In genomic region chr14:30855345-30856037, GRCh38 we compare ENCODE assay signal across 2 cellular contexts.
TF ChIP-seq lines count a peak whose summit lies in the region.

No MANE protein-coding gene starts in this region.

TF ChIP-seq in K562, 482 proteins besides CTCF, POLR2A, EP300 and RAD21 (continues in another document):
- TF ChIP-seq ZNF318 (IDR thresholded peaks at IDR 0.05; ENCODE audit: borderline replicate concordance in 1 of 2, low read depth in 1 of 2) (no peak), SNAPC5 (CRISPR knock-in tag; IDR thresholded peaks at IDR 0.05) (no peak), PHB (CRISPR knock-in tag; IDR thresholded peaks at IDR 0.05) (no peak), STAG1 (CRISPR knock-in tag; IDR thresholded peaks at IDR 0.05; ENCODE audit: borderline replicate concordance) (no peak), HDAC3 (IDR thresholded peaks at IDR 0.05; ENCODE audit: borderline replicate concordance, partially characterized antibody) (no peak), PREB (CRISPR knock-in tag; IDR thresholded peaks at IDR 0.05) (no peak), ZNF717 (CRISPR knock-in tag; IDR thresholded peaks at IDR 0.05) (no peak), ZNF232 (CRISPR knock-in tag; IDR thresholded peaks at IDR 0.05) (no peak), ETV5 (CRISPR knock-in tag; IDR thresholded peaks at IDR 0.05; ENCODE audit: low read depth) (no peak), THRAP3 (IDR thresholded peaks at IDR 0.05; ENCODE audit: borderline replicate concordance) (no peak), ZNF592 (IDR thresholded peaks at IDR 0.05) (no peak), ZNF408 (CRISPR knock-in tag; IDR thresholded peaks at IDR 0.05; ENCODE audit: low read depth) (no peak), KLF1 (tag; IDR thresholded peaks at IDR 0.05) (no peak)

TF ChIP-seq in WTC11, 78 proteins besides CTCF, POLR2A, EP300 and RAD21 (continued from another document):
- TF ChIP-seq AFF4 (CRISPR knock-in tag; IDR thresholded peaks at IDR 0.05; ENCODE audit: borderline replicate concordance): no peak
